In genomic region chr14:102220031-102220430, GRCh38 we compare ENCODE assay signal across 10 cellular contexts.
DNase-seq lines count a peak whose midpoint lies in the region; ATAC-seq, FAIRE-seq and TF ChIP-seq lines count a peak whose summit lies in the region.
"Had no signal": no experiment of that assay in that cellular context is flagged by ENCODE, and none has a peak within 500 bp of the region (broad histone marks: within the 10 kb centered on the region; RNA-seq: fewer than 3 reads in every experiment).

No MANE protein-coding gene starts in this region.

- no peak overlapping the region for H3K27ac Mint-ChIP-seq in progenitor cell of endocrine pancreas

- peak; percentile 63 for DNase-seq in D341Med (ENCODE audit: low spot score)
- DNase-seq in NCI-H2107 treated with DMSO at 0.1 percent for 48 hours (lab: John Stamatoyannopoulos, UW; ENCODE audit: unreplicated experiment): peak; percentile 83
- no peak for DNase-seq in progenitor cell of endocrine pancreas (ENCODE audit: low spot score, unreplicated experiment)
- DNase-seq in frontal cortex (ENCODE audit: low spot score in 2 of 2): no peak
- DNase-seq in coronary artery (ENCODE audit: low spot score): no peak
- no peak for DNase-seq in HTR-8/SVneo (ENCODE audit: insufficient read length, low spot score)
- DNase-seq: NCI-H510A treated with DMSO at 0.1 percent for 48 hours, T1000 had no signal

- H3K4me3 Mint-ChIP-seq in progenitor cell of endocrine pancreas (ENCODE audit: low read depth): no peak overlapping the region

- no peak overlapping the region for H3K27ac ChIP-seq in coronary artery

- no peak overlapping the region for H3K4me3 ChIP-seq in coronary artery

- TF ChIP-seq CTCF in progenitor cell of endocrine pancreas (IDR thresholded peaks at IDR 0.05; ENCODE audit: unreplicated experiment) (no peak), coronary artery (IDR thresholded peaks at IDR 0.05) (no peak)

- no peaks in the 10 kb centered on the region for H3K27me3 Mint-ChIP-seq in progenitor cell of endocrine pancreas

- no peak for FAIRE-seq in frontal cortex (lab: Jason Lieb, UNC)
- no peak for FAIRE-seq in HTR-8/SVneo (lab: Jason Lieb, UNC)

- peaks cover 2% of the 10 kb centered on the region for H3K4me1 Mint-ChIP-seq in progenitor cell of endocrine pancreas (ENCODE audit: low read depth)

- ATAC-seq in GM19025 (IDR thresholded peaks at IDR 0.05; ENCODE audit: low read depth, unreplicated experiment) (peak; percentile 92), HG02763 (IDR thresholded peaks at IDR 0.05; ENCODE audit: unreplicated experiment) (peak; percentile 87)

- peaks cover 10% of the 10 kb centered on the region for H3K36me3 Mint-ChIP-seq in progenitor cell of endocrine pancreas (ENCODE audit: insufficient read depth)

- H3K9me3 Mint-ChIP-seq in progenitor cell of endocrine pancreas (ENCODE audit: low read depth): no peaks in the 10 kb centered on the region

Comparison
In these comparisons a context has a peak if more than half of its experiments do, and no peak if none do; other contexts are left out.
1. DNase-seq: peak in D341Med (single experiment) and NCI-H2107 treated with DMSO at 0.1 percent for 48 hours (single experiment); none in progenitor cell of endocrine pancreas (single experiment), frontal cortex (0 of 2), coronary artery (single experiment) and HTR-8/SVneo (single experiment).